ENCODE assay signal across 21 cellular contexts in genomic region chr10:117716896-117717295, GRCh38.
"Had no signal": no experiment of that assay in that cellular context is flagged by ENCODE, and none has a peak within 500 bp of the region (broad histone marks: within the 10 kb centered on the region; RNA-seq: fewer than 3 reads in every experiment).

No MANE protein-coding gene starts in this region.

- H3K36me3 ChIP-seq: lower lobe of right lung, ovary, thoracic aorta, tibial nerve, upper lobe of left lung had no signal

- ATAC-seq: esophagus mucosa; left ventricle myocardium superior; lower lobe of right lung; natural killer cell; psoas muscle; right cardiac atrium; stimulated activated naive B cell treated with anti-CD40 and anti-IgM and Interleukin-4, amounts not matched to agents 10 μg/mL and 1 μg/mL and 100 μg/mL, for 72 hours had no signal

- H3K4me1 ChIP-seq: lower lobe of right lung, psoas muscle, tibial nerve, upper lobe of left lung had no signal

- H3K4me3 Mint-ChIP-seq: memory B cell; natural killer cell; stimulated activated naive B cell treated with anti-CD40 and anti-IgM and Interleukin-4, amounts not matched to agents 10 μg/mL and 1 μg/mL and 100 μg/mL, for 72 hours; stimulated activated naive CD8-positive, alpha-beta T cell treated with anti-CD3 and anti-CD28 coated beads, Interleukin-15, Interleukin-2, amounts not matched to agents 100 ng/mL and 50 ng/mL, for 24 hours had no signal

- H3K4me3 ChIP-seq: lower lobe of right lung, ovary, psoas muscle, thoracic aorta, tibial nerve, upper lobe of left lung had no signal

- H3K27ac Mint-ChIP-seq: memory B cell; natural killer cell; stimulated activated naive B cell treated with anti-CD40 and anti-IgM and Interleukin-4, amounts not matched to agents 10 μg/mL and 1 μg/mL and 100 μg/mL, for 72 hours; stimulated activated naive CD8-positive, alpha-beta T cell treated with anti-CD3 and anti-CD28 coated beads, Interleukin-15, Interleukin-2, amounts not matched to agents 100 ng/mL and 50 ng/mL, for 24 hours had no signal

- H3K9me3 ChIP-seq: lower lobe of right lung, ovary, psoas muscle, thoracic aorta had no signal

- H3K27me3 ChIP-seq: ovary, tibial nerve, upper lobe of left lung had no signal

- H3K27ac ChIP-seq: epithelial cell of prostate, lower lobe of right lung, ovary, psoas muscle, thoracic aorta, tibial nerve, upper lobe of left lung had no signal

- DNase-seq: cortex of kidney; head of caudate nucleus; left ventricle myocardium superior; lower lobe of right lung; natural killer cell; occipital lobe; ovary; posterior cingulate gyrus; psoas muscle; right cardiac atrium; small intestine; stimulated activated CD4-positive, alpha-beta T cell treated with anti-CD3 and anti-CD28 coated beads, Interleukin-15, amount 100 ng/mL, for 24 hours; stimulated activated CD4-positive, alpha-beta T cell treated with anti-CD3 and anti-CD28 coated beads, Interleukin-2, amount 100 ng/mL, for 48 hours; stimulated activated naive B cell treated with anti-CD40 and anti-IgM and Interleukin-4, amounts not matched to agents 10 μg/mL and 1 μg/mL and 100 μg/mL, for 72 hours; upper lobe of left lung had no signal

- H3K36me3 Mint-ChIP-seq: memory B cell; natural killer cell; stimulated activated naive B cell treated with anti-CD40 and anti-IgM and Interleukin-4, amounts not matched to agents 10 μg/mL and 1 μg/mL and 100 μg/mL, for 72 hours had no signal

- H3K4me1 Mint-ChIP-seq: memory B cell; natural killer cell; stimulated activated naive B cell treated with anti-CD40 and anti-IgM and Interleukin-4, amounts not matched to agents 10 μg/mL and 1 μg/mL and 100 μg/mL, for 72 hours had no signal
